ENCODE assay signal across 7 cellular contexts in genomic region chrX:15855562-15856256, GRCh38. TPM values are rescaled to one million over a fixed set of nuclear protein-coding genes. Genes with fewer than 3 reads are reported as not detected.
DNase-seq lines count a peak whose midpoint lies in the region; ATAC-seq and TF ChIP-seq lines count a peak whose summit lies in the region.

No MANE protein-coding gene starts in this region.

- DNase-seq in GM12864 (ENCODE audit: low read depth) (no peak), NCI-H526 (lab: John Stamatoyannopoulos, UW) (peak; percentile 54 to 59), nephron progenitor cell (no peak), HT-29 (ENCODE audit: low spot score) (no peak)

- peaks cover 44% of the 10 kb centered on the region for H3K4me1 Mint-ChIP-seq in nephron progenitor cell

- H3K27me3 Mint-ChIP-seq in nephron progenitor cell (ENCODE audit: low read depth, poor library complexity) = peaks cover 11% of the 10 kb centered on the region

- ATAC-seq in GM19463 (IDR thresholded peaks at IDR 0.05; ENCODE audit: unreplicated experiment) (no peak), GM19397 (IDR thresholded peaks at IDR 0.05; ENCODE audit: unreplicated experiment) (no peak)

- peak overlapping the region; percentile 63 for H3K4me3 ChIP-seq in GM12864 (ENCODE audit: low read depth, low read length)

- peak overlapping the region; percentile 97 for H3K27ac Mint-ChIP-seq in nephron progenitor cell

- H3K36me3 Mint-ChIP-seq in nephron progenitor cell (ENCODE audit: low read depth) = peaks cover 16% of the 10 kb centered on the region

- H3K9me3 Mint-ChIP-seq in nephron progenitor cell = peaks cover under 1% of the 10 kb centered on the region

- peak overlapping the region; percentile 88 for H3K27ac ChIP-seq in cingulate gyrus (ENCODE audit: low read depth, low read length)

- no peak for TF ChIP-seq CTCF in GM12864 (IDR thresholded peaks at IDR 0.05; ENCODE audit: low read depth, low read length, missing control alignments)
- TF ChIP-seq CTCF in nephron progenitor cell (IDR thresholded peaks at IDR 0.05) = no peak

- H3K4me3 Mint-ChIP-seq in nephron progenitor cell = peak overlapping the region; percentile 96

RNA-seq across cellular contexts. Expression of gene AP1S2, which starts 1.1 kb away (rescaled TPM):
- total RNA-seq in HT-29 (2014; rRNA removed; shearing (Covaris generic)) = 8.6 and 10.6 TPM in 2 replicates

Comparison
In these comparisons a context has a peak if more than half of its experiments do, and no peak if none do; other contexts are left out.
1. DNase-seq: peak in NCI-H526 (2 of 2); none in GM12864 (single experiment), nephron progenitor cell (single experiment) and HT-29 (single experiment).